Comparison of ENCODE assay signal across 19 cellular contexts in the genomic region with DNA sequence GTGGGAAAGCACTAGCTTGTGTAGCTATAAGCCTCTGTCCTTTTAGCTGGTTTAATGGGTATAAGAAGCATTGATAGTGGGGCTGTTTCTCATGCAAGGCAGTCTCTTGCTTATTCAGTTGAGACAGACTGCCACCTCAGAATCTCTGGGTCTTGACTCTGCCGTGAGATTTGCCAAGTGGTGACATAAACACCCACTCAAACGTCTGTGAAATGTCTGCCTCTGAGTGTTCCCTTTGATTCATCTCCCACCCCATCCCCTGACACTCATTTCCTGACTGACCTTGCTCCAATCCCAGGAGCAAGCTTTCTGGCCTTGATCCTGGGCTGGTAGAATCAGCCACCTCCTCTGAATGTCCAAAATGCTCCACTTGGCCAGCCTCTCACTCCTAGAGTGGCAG.
A peak's percentile ranks its signal among the peaks of the same experiment; 100 is the strongest.
DNase-seq lines count a peak whose midpoint lies in the region; ATAC-seq, FAIRE-seq and TF ChIP-seq lines count a peak whose summit lies in the region.
"Had no signal": no experiment of that assay in that cellular context is flagged by ENCODE, and none has a peak within 500 bp of the region (broad histone marks: within the 10 kb centered on the region; RNA-seq: fewer than 3 reads in every experiment).

No MANE protein-coding gene starts in this region.

- no peak overlapping the region for H4K91ac ChIP-seq in IMR-90 (ENCODE audit: insufficient read depth, low read depth, low read length)

- 0 out of 2 replicates have a peak overlapping the region, but pooled peaks have one; percentile 12 for H3K14ac ChIP-seq in IMR-90 (replicated peaks; ENCODE audit: low read depth, low read length)

- dilution Hi-C loops in IMR-90 (cut with HindIII; ENCODE audit: low sequenced_read_pairs, unreplicated experiment), result no loop called here

- H3K36me3 ChIP-seq in IMR-90 (ENCODE audit: control insufficient read depth, insufficient read depth, low read length), result no peaks in the 10 kb centered on the region
- no peaks in the 10 kb centered on the region for H3K36me3 ChIP-seq in tibial artery

- H3K9me3 ChIP-seq in IMR-90 (ENCODE audit: control insufficient read depth, insufficient read depth, low read length) (peaks cover 6% of the 10 kb centered on the region), tibial artery (peaks cover 0 to 11% (median 0%) of the 10 kb centered on the region in 3 donors)

- peak; percentile 65 for DNase-seq in IMR-90
- DNase-seq in cardiac fibroblast (ENCODE audit: low read depth in 2 of 2), result peak; percentile 70 to 77
- DNase-seq in left ventricle myocardium superior, result no peak
- DNase-seq in tibial artery, result peak in 1 of 2 donors; percentile 24
- DNase-seq in NCI-H1092 (lab: John Stamatoyannopoulos, UW), result no peak
- no peak for DNase-seq in GM12891 (ENCODE audit: insufficient read length, low spot score)
- no peak for DNase-seq in NCI-H1417 (lab: John Stamatoyannopoulos, UW)
- DNase-seq: activated CD4-positive, alpha-beta T cell treated with anti-CD3 and anti-CD28 coated beads, Interleukin-2, amount 50 U/mL, for 1 hour; activated T-cell treated with anti-CD3 and anti-CD28 coated beads, Interleukin-2, amount 50 U/mL, for 72 hours; amygdala; CD8-positive, alpha-beta memory T cell; effector CD4-positive, alpha-beta T cell; H7; naive B cell; retina; stimulated activated CD4-positive, alpha-beta T cell treated with anti-CD3 and anti-CD28 coated beads, Interleukin-4, amount 100 ng/mL, for 24 hours had no signal

- TF ChIP-seq POLR2A in IMR-90 (IDR thresholded peaks at IDR 0.05; ENCODE audit: low read depth, low read length) (no peak), GM12891 (IDR thresholded peaks at IDR 0.05; ENCODE audit: low read depth, low read length) (no peak)

- no peaks in the 10 kb centered on the region for H3K79me1 ChIP-seq in IMR-90 (ENCODE audit: low read depth in 1 of 2, low read length in 2 of 2)

- no peak overlapping the region for H2AK9ac ChIP-seq in IMR-90 (replicated peaks; ENCODE audit: low read depth, low read length, poor library complexity)

- H3K4me2 ChIP-seq in IMR-90 (ENCODE audit: low read depth, low read length), result peak overlapping the region; percentile 44

- H2BK20ac ChIP-seq in IMR-90 (ENCODE audit: low read depth, low read length), result no peak overlapping the region

- peak; percentile 35; the same call in 1 of the 2 replicates for ATAC-seq in IMR-90 (ENCODE audit: low read depth)
- peak; percentile 79 for ATAC-seq in left ventricle myocardium superior
- ATAC-seq: activated T-cell treated with anti-CD3 and anti-CD28 coated beads, Interleukin-2, amount 50 U/mL, for 72 hours; K562 had no signal

- no peak for TF ChIP-seq RAD21 in IMR-90 (IDR thresholded peaks at IDR 0.05; ENCODE audit: low read length)

- no peak overlapping the region for H3K9ac ChIP-seq in IMR-90 (ENCODE audit: low read depth, low read length)

- H4K8ac ChIP-seq in IMR-90 (ENCODE audit: low read depth in 2 of 2, low read length in 2 of 2), result peak overlapping the region in 1 of 2 experiments; percentile 73; a peak in 1 of 4 replicates

- no CpG with 5 or more reads among the region's 2 CpGs for WGBS in IMR-90 (ENCODE audit: extremely low coverage in 2 of 2, insufficient read length in 1 of 2), 2 experiments

- H3K23ac ChIP-seq in IMR-90 (ENCODE audit: low read depth, low read length), result no peak overlapping the region

- H3K56ac ChIP-seq in IMR-90 (ENCODE audit: extremely low read depth, insufficient read depth, low read length), result no peak overlapping the region

- H2BK5ac ChIP-seq in IMR-90 (ENCODE audit: low read depth, low read length, poor library complexity, severe bottlenecking), result no peak overlapping the region

- H3K27me3 ChIP-seq in IMR-90 (ENCODE audit: control insufficient read depth, insufficient read depth, low read length) (no peaks in the 10 kb centered on the region), tibial artery (no peaks in the 10 kb centered on the region)

- H2AK5ac ChIP-seq in IMR-90 (ENCODE audit: low read depth, low read length), result no peak overlapping the region

- H2BK15ac ChIP-seq in IMR-90 (ENCODE audit: low read depth, low read length), result peak overlapping the region; percentile 56; the same call in 1 of the 3 replicates

- CTCF ChIA-PET in IMR-90 (lab: Yijun Ruan, JAX), result no interaction called here

- H3K4me1 ChIP-seq in IMR-90 (ENCODE audit: control insufficient read depth, insufficient read depth, low read length) (peaks cover 8% of the 10 kb centered on the region), tibial artery (peaks cover 0 to 27% (median 23%) of the 10 kb centered on the region in 4 donors)

- no peak overlapping the region for H3K4me3 ChIP-seq in IMR-90 (ENCODE audit: insufficient read depth, low read depth, low read length)
- H3K4me3 ChIP-seq in cardiac fibroblast (replicated peaks in 1 of 2; ENCODE audit: low read depth in 2 of 2, low read length in 2 of 2), result no peak overlapping the region
- H3K4me3 ChIP-seq in tibial artery, result peak overlapping the region in 1 of 2 donors; percentile 26
- H3K4me3 ChIP-seq: K562 had no signal

- FAIRE-seq in GM12891 (lab: Jason Lieb, UNC), result no peak
- FAIRE-seq: G401.6, GM18507, K562 had no signal

- in situ Hi-C loops in IMR-90 (cut with MboI; ENCODE audit: low sequenced_read_pairs), result no loop called here

- intact Hi-C loops in IMR-90 (cut with micrococcal nuclease) (no loop called here), left ventricle myocardium superior (cut with micrococcal nuclease) (no loop called here), tibial artery (cut with DNase I; ENCODE audit: low total_unique reads) (no loop called here)

- peak overlapping the region; percentile 75 for H2AFZ ChIP-seq in IMR-90 (replicated peaks; ENCODE audit: low read length, poor library complexity)

- H3K27ac ChIP-seq in IMR-90 (ENCODE audit: insufficient read depth, low read length), result no peak overlapping the region
- peak overlapping the region; percentile 7 to 31 for H3K27ac ChIP-seq in tibial artery

- H2BK120ac ChIP-seq in IMR-90 (ENCODE audit: low read depth, low read length), result no peak overlapping the region

- H3K18ac ChIP-seq in IMR-90 (ENCODE audit: low read depth, low read length), result peak overlapping the region; percentile 27

- POLR2A ChIA-PET in IMR-90 (lab: Charles Lee; ENCODE audit: unreplicated experiment), result no interaction called here

- H3K9me1 ChIP-seq in IMR-90 (ENCODE audit: insufficient read depth, low read length), result no peaks in the 10 kb centered on the region

- BruUV-seq in IMR-90 (replicated peaks; lab: Mats Ljungman, UMichigan), result no TSS peak

- no peak overlapping the region for H4K5ac ChIP-seq in IMR-90 (ENCODE audit: low read depth, low read length)

- TF ChIP-seq CTCF in IMR-90 (conservative IDR thresholded peaks at IDR 0.05; ENCODE audit: low read depth, low read length) (no peak), cardiac fibroblast (IDR thresholded peaks at IDR 0.05; ENCODE audit: low read depth, low read length) (no peak), tibial artery (IDR thresholded peaks at IDR 0.05) (no peak)

- H4K20me1 ChIP-seq in IMR-90 (ENCODE audit: insufficient read depth, low read length), result no peaks in the 10 kb centered on the region

- no peak overlapping the region for H3K4ac ChIP-seq in IMR-90 (ENCODE audit: low read depth, low read length)

TF ChIP-seq in IMR-90, 13 proteins besides CTCF, POLR2A, EP300 and RAD21:
- TF ChIP-seq NFE2L2 (IDR thresholded peaks at IDR 0.05; ENCODE audit: low read depth, low read length) (no peak), SMC3 (IDR thresholded peaks at IDR 0.05; ENCODE audit: low read depth, low read length) (peak; percentile 12; the same call in 1 of the 2 replicates)

TF ChIP-seq in GM12891, 5 proteins besides CTCF, POLR2A, EP300 and RAD21:
- TF ChIP-seq POU2F2 (IDR thresholded peaks at IDR 0.05; ENCODE audit: low read depth, low read length), result no peak
- no peak for TF ChIP-seq PAX5 (IDR thresholded peaks at IDR 0.05; ENCODE audit: insufficient read depth, low read length, severe bottlenecking)
- no peak for TF ChIP-seq POLR2AphosphoS5 (IDR thresholded peaks at IDR 0.05; ENCODE audit: low read depth, low read length)
- no peak for TF ChIP-seq SPI1 (IDR thresholded peaks at IDR 0.05; ENCODE audit: low read depth, low read length)
- no peak for TF ChIP-seq TAF1 (IDR thresholded peaks at IDR 0.05; ENCODE audit: low read depth, low read length)

Comparison
In these comparisons a context has a peak if more than half of its experiments do, and no peak if none do; other contexts are left out.
1. DNase-seq: peak in IMR-90 (single experiment) and cardiac fibroblast (2 of 2); none in left ventricle myocardium superior (single experiment), NCI-H1092 (single experiment), GM12891 (single experiment) and NCI-H1417 (0 of 3).